Comparison of ENCODE assay signal across 12 cellular contexts in the genomic region with DNA sequence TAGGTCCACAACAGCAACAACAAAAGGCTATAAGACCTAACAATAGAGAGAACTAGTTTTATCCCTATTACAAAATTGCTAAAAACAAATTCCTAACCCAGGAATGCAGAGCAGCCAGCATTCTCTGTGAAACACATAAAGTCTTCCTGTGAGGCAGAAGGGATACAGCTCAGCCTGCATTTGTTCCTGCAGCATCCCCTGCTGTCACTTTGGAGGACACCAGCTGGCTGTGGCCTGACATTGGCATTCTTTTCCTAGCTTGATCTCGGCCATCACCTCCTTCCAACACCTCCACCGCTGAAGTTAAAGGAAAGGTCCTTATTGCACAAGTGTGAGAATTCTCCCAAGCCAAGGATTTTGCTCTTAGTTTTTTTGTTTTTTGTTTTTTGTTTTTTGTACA.
DNase-seq lines count a peak whose midpoint lies in the region; ATAC-seq and TF ChIP-seq lines count a peak whose summit lies in the region.
"Had no signal": no experiment of that assay in that cellular context is flagged by ENCODE, and none has a peak within 500 bp of the region (broad histone marks: within the 10 kb centered on the region; RNA-seq: fewer than 3 reads in every experiment).

No MANE protein-coding gene starts in this region.

- H3K4me1 ChIP-seq in RWPE2 (ENCODE audit: insufficient read depth, poor library complexity, severe bottlenecking), result no peaks in the 10 kb centered on the region

- H3K36me3 Mint-ChIP-seq in T-cell, result no peaks in the 10 kb centered on the region

- no peak overlapping the region for H3K27ac Mint-ChIP-seq in T-cell

- H3K9me3 ChIP-seq in RWPE2 (ENCODE audit: severe bottlenecking), result no peaks in the 10 kb centered on the region
- H3K9me3 ChIP-seq: BLaER1, MG63, SJSA1 had no signal

- no peaks in the 10 kb centered on the region for H3K4me1 Mint-ChIP-seq in T-cell

- TF ChIP-seq CTCF in RWPE2 (IDR thresholded peaks at IDR 0.05; ENCODE audit: poor library complexity, severe bottlenecking) (peak; percentile 9), RWPE1 (conservative IDR thresholded peaks at IDR 0.05; ENCODE audit: low read depth) (no peak)

- DNase-seq in NCI-H2227 (lab: John Stamatoyannopoulos, UW; ENCODE audit: unreplicated experiment) (peak; percentile 12), NCI-H2227 treated with DMSO at 0.1 percent for 48 hours (lab: John Stamatoyannopoulos, UW) (no peak), RWPE2 (ENCODE audit: low spot score) (no peak), globus pallidus (ENCODE audit: low spot score) (peak; percentile 27), retina (peak; percentile 51), T-cell (no peak), RWPE1 (ENCODE audit: low spot score) (no peak)
- no peak for DNase-seq in activated effector memory CD4-positive, alpha-beta T cell treated with Interleukin-2 at 50 U/mL for 16 hours
- DNase-seq: activated T-cell treated with anti-CD3 and anti-CD28 coated beads, Interleukin-2, amount 50 U/mL, for 48 hours; MG63 had no signal

- H3K27me3 ChIP-seq in RWPE2 (ENCODE audit: insufficient read depth, poor library complexity, severe bottlenecking), result no peaks in the 10 kb centered on the region
- H3K27me3 ChIP-seq: BLaER1 had no signal

- H3K4me3 ChIP-seq in RWPE2 (ENCODE audit: severe bottlenecking), result no peak overlapping the region
- H3K4me3 ChIP-seq: BLaER1, MG63, SJSA1 had no signal

- no peaks in the 10 kb centered on the region for H3K36me3 ChIP-seq in RWPE2 (ENCODE audit: low read depth)
- H3K36me3 ChIP-seq: BLaER1, MG63, SJSA1 had no signal

- POLR2A ChIA-PET in T-cell (lab: Charles Lee) (no interaction called here), RWPE1 (lab: Yijun Ruan, JAX; ENCODE audit: low non-redundant PET) (no interaction called here)

- peaks cover 4 to 15% of the 10 kb centered on the region in 2 donors for H3K27me3 Mint-ChIP-seq in T-cell

- ATAC-seq in RWPE2 (ENCODE audit: low read depth) (peak; percentile 36; the same call in 1 of the 3 replicates), T-cell (replicated peaks in 1 of 4) (no peak)

- no peaks in the 10 kb centered on the region for H3K9me3 Mint-ChIP-seq in T-cell

- CTCF ChIA-PET in T-cell (lab: Charles Lee), result interaction anchor here in 1 of 2 donors (0.9 kb wide), 1 partner anchor 10 kb away, joined by 3 read pairs; no protein-coding TSS in a partner anchor
- CTCF ChIA-PET in RWPE1 (lab: Yijun Ruan, JAX), result interaction anchor here (0.6 to 1.4 kb wide), 2 partner anchors 303 to 920 kb away, joined by 3 to 6 read pairs; no protein-coding TSS in a partner anchor

- H3K4me3 Mint-ChIP-seq in T-cell, result no peak overlapping the region

- H3K27ac ChIP-seq in RWPE2 (ENCODE audit: poor library complexity, severe bottlenecking) (no peak overlapping the region), RWPE1 (no peak overlapping the region)
- H3K27ac ChIP-seq: BLaER1, SJSA1 had no signal

Comparison
In these comparisons a context has a peak if more than half of its experiments do, and no peak if none do; other contexts are left out.
1. DNase-seq: peak in NCI-H2227 (single experiment), globus pallidus (single experiment) and retina (single experiment); none in NCI-H2227 treated with DMSO at 0.1 percent for 48 hours (single experiment), RWPE2 (single experiment), activated effector memory CD4-positive, alpha-beta T cell treated with Interleukin-2 at 50 U/mL for 16 hours (single experiment), T-cell (0 of 34) and RWPE1 (single experiment).